In the genomic region with DNA sequence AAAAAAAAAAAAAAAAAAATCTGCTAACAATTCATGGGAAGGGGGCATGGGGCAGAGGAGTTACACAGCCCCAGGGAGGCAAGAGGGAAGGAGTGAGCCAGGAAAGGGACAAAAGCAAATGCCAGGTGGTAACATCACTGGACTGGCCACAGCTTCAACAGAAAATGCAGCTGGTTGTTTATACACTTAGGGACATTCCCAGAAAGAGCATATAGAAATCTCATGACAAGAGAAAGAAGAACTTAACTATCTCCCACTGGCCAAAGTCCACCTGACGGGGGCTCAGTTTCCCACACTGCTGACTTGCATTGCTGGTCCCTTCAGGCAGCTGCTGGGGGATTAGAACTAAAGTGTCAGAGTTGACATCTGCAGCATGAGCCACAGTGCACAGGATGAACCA, we compare ENCODE assay signal across 33 cellular contexts. TPM values are rescaled to one million over a fixed set of nuclear protein-coding genes. Genes with fewer than 3 reads are reported as not detected.
DNase-seq lines count a peak whose midpoint lies in the region; ATAC-seq, FAIRE-seq and TF ChIP-seq lines count a peak whose summit lies in the region.
"Had no signal": no experiment of that assay in that cellular context is flagged by ENCODE, and none has a peak within 500 bp of the region (broad histone marks: within the 10 kb centered on the region; RNA-seq: fewer than 3 reads in every experiment).

No MANE protein-coding gene starts in this region.

- H3K27me3 Mint-ChIP-seq in activated CD4-positive, alpha-beta T cell treated with anti-CD3 and anti-CD28 coated beads, Interleukin-2, amount 10 ng/mL, durations not matched to agents 24 days and 14 days: no peaks in the 10 kb centered on the region
- no peaks in the 10 kb centered on the region for H3K27me3 Mint-ChIP-seq in activated naive CD4-positive, alpha-beta T cell treated with anti-CD3 and anti-CD28 coated beads for 36 hours (ENCODE audit: low read depth)

- no peaks in the 10 kb centered on the region; the same call in 1 of the 3 replicates for H3K9me3 ChIP-seq in GM12878 (replicated peaks; ENCODE audit: control insufficient read depth, insufficient read depth, low read length)
- no peaks in the 10 kb centered on the region for H3K9me3 ChIP-seq in MG63
- H3K9me3 ChIP-seq in pancreas: no peaks in the 10 kb centered on the region
- H3K9me3 ChIP-seq: BE2C, SJCRH30 had no signal

- H3K36me3 Mint-ChIP-seq in activated CD4-positive, alpha-beta T cell treated with anti-CD3 and anti-CD28 coated beads, Interleukin-2, amount 10 ng/mL, durations not matched to agents 24 days and 14 days (ENCODE audit: low read depth): peaks cover 70% of the 10 kb centered on the region
- peaks cover 67% of the 10 kb centered on the region for H3K36me3 Mint-ChIP-seq in activated naive CD4-positive, alpha-beta T cell treated with anti-CD3 and anti-CD28 coated beads for 36 hours (ENCODE audit: low read depth)
- peaks cover 36 to 70% of the 10 kb centered on the region in 2 donors for H3K36me3 Mint-ChIP-seq in activated naive CD4-positive, alpha-beta T cell treated with anti-CD3 and anti-CD28 coated beads, Interleukin-2, amount 50 U/mL, for 72 hours
- H3K36me3 Mint-ChIP-seq: CD14-positive monocyte had no signal

- in situ Hi-C loops in GM12878 (cut with MboI): no loop called here

- no peak overlapping the region for H2AFZ ChIP-seq in GM12878 (ENCODE audit: control insufficient read depth, low read depth, low read length)
- H2AFZ ChIP-seq: GM23338, PC-9 had no signal

- H3K9me3 Mint-ChIP-seq in activated CD4-positive, alpha-beta T cell treated with anti-CD3 and anti-CD28 coated beads, Interleukin-2, amount 10 ng/mL, durations not matched to agents 24 days and 14 days: no peaks in the 10 kb centered on the region
- H3K9me3 Mint-ChIP-seq in activated naive CD4-positive, alpha-beta T cell treated with anti-CD3 and anti-CD28 coated beads for 36 hours: no peaks in the 10 kb centered on the region
- no peaks in the 10 kb centered on the region for H3K9me3 Mint-ChIP-seq in activated naive CD4-positive, alpha-beta T cell treated with anti-CD3 and anti-CD28 coated beads, Interleukin-2, amount 50 U/mL, for 72 hours
- H3K9me3 Mint-ChIP-seq: CD8-positive, alpha-beta memory T cell; GM23338 had no signal

- CTCF ChIA-PET in activated naive CD4-positive, alpha-beta T cell treated with anti-CD3 and anti-CD28 coated beads for 36 hours (lab: Charles Lee): interaction anchor here (0.6 to 1.4 kb wide), 2 partner anchors 10 to 240 kb away, joined by 3 to 6 read pairs; no protein-coding TSS in a partner anchor
- CTCF ChIA-PET in GM12878 (lab: Yijun Ruan, JAX): interaction anchor here (2.2 kb wide), 1 partner anchor 12 kb away, joined by 6 read pairs; no protein-coding TSS in a partner anchor

- H3K27ac Mint-ChIP-seq in activated CD4-positive, alpha-beta T cell treated with anti-CD3 and anti-CD28 coated beads, Interleukin-2, amount 10 ng/mL, durations not matched to agents 24 days and 14 days: peak overlapping the region; percentile 39
- H3K27ac Mint-ChIP-seq in activated naive CD4-positive, alpha-beta T cell treated with anti-CD3 and anti-CD28 coated beads for 36 hours: peak overlapping the region; percentile 69
- H3K27ac Mint-ChIP-seq in activated naive CD4-positive, alpha-beta T cell treated with anti-CD3 and anti-CD28 coated beads, Interleukin-2, amount 50 U/mL, for 72 hours: peak overlapping the region in 1 of 2 donors; percentile 39
- H3K27ac Mint-ChIP-seq: CD14-positive monocyte, GM23338, H9 had no signal

- POLR2A ChIA-PET in GM12878 (lab: Charles Lee): no interaction called here

- H3K4me1 ChIP-seq in GM12878 (ENCODE audit: control insufficient read depth, insufficient read depth, low read length): no peaks in the 10 kb centered on the region
- no peaks in the 10 kb centered on the region for H3K4me1 ChIP-seq in pancreas
- H3K4me1 ChIP-seq: BE2C, SJCRH30 had no signal

- 65% methylated on average over 1 of the region's 1 CpG for WGBS in GM12878 (ENCODE audit: insufficient coverage, insufficient replicate concordance, low lambda C conversion rate, missing lambda C conversion rate)
- WGBS in pancreas, 2 donors: 89 to 94% methylated on average over 1 of the region's 1 CpG

- no peaks in the 10 kb centered on the region for H4K20me1 ChIP-seq in GM12878 (ENCODE audit: control insufficient read depth, insufficient read depth)

- FAIRE-seq in GM12878 (lab: Jason Lieb, UNC) (no peak), pancreas (lab: Jason Lieb, UNC) (no peak)
- FAIRE-seq: HTR-8/SVneo, K562 had no signal

- TF ChIP-seq RAD21 in GM12878 (IDR thresholded peaks at IDR 0.05; ENCODE audit: insufficient read depth, low read depth, low read length): no peak

- ATAC-seq in activated naive CD4-positive, alpha-beta T cell treated with anti-CD3 and anti-CD28 coated beads, Interleukin-2, amount 50 U/mL, for 72 hours: no peak
- ATAC-seq in GM12878 (no peak), pancreas (no peak)
- ATAC-seq: GM23338, K562, Right ventricle myocardium inferior had no signal

- BruUV-seq in GM12878 (replicated peaks; lab: Mats Ljungman, UMichigan): no TSS peak

- H3K27me3 ChIP-seq in GM12878 (replicated peaks in 1 of 2; ENCODE audit: control insufficient read depth in 2 of 2, insufficient read depth in 2 of 2, low read length in 1 of 2) (peaks cover 0 to 2% of the 10 kb centered on the region in 2 experiments; a peak in 2 of 4 replicates), MG63 (no peaks in the 10 kb centered on the region), pancreas (no peaks in the 10 kb centered on the region)
- H3K27me3 ChIP-seq: BE2C, SJCRH30 had no signal

- TF ChIP-seq EP300 in GM12878 (IDR thresholded peaks at IDR 0.05; ENCODE audit: borderline replicate concordance in 1 of 2, control insufficient read depth in 1 of 2, low read depth in 2 of 2, low read length in 2 of 2): no peak

- SMC1A ChIA-PET in GM12878 (lab: Charles Lee; ENCODE audit: uncharacterized antibody, unreplicated experiment): interaction anchor here (1.1 to 3.1 kb wide), 2 partner anchors 14 to 17 kb away, joined by 3 to 10 read pairs; no protein-coding TSS in a partner anchor

- no peak overlapping the region for H3K4me2 ChIP-seq in GM12878 (ENCODE audit: control insufficient read depth, insufficient read depth)
- H3K4me2 ChIP-seq: GM23338, PC-9 had no signal

- H3K9ac ChIP-seq in GM12878 (ENCODE audit: control insufficient read depth, insufficient read depth, low read length): no peak overlapping the region

- no peak for TF ChIP-seq POLR2A in GM12878 (IDR thresholded peaks at IDR 0.05; ENCODE audit: low read depth, low read length)

- H3K4me1 Mint-ChIP-seq in activated CD4-positive, alpha-beta T cell treated with anti-CD3 and anti-CD28 coated beads, Interleukin-2, amount 10 ng/mL, durations not matched to agents 24 days and 14 days: peaks cover 47% of the 10 kb centered on the region
- peaks cover 36% of the 10 kb centered on the region for H3K4me1 Mint-ChIP-seq in activated naive CD4-positive, alpha-beta T cell treated with anti-CD3 and anti-CD28 coated beads for 36 hours (ENCODE audit: low read depth)
- H3K4me1 Mint-ChIP-seq: CD14-positive monocyte had no signal

- DNase-seq in activated CD4-positive, alpha-beta T cell treated with anti-CD3 and anti-CD28 coated beads, Interleukin-2, amount 10 ng/mL, durations not matched to agents 24 days and 14 days: no peak
- DNase-seq in activated CD4-positive, alpha-beta T cell treated with anti-CD3 and anti-CD28 coated beads, Interleukin-2, amount 50 U/mL, for 1 hour: no peak
- DNase-seq in activated naive CD4-positive, alpha-beta T cell treated with anti-CD3 and anti-CD28 coated beads for 36 hours: no peak
- no peak for DNase-seq in activated naive CD4-positive, alpha-beta T cell treated with anti-CD3 and anti-CD28 coated beads, Interleukin-2, amount 50 U/mL, for 72 hours (ENCODE audit: low spot score in 2 of 2)
- DNase-seq in GM12878 (ENCODE audit: low read depth, low spot score) (no peak), MG63 (no peak), SKM-1 (lab: John Stamatoyannopoulos, UW; ENCODE audit: unreplicated experiment) (no peak), pancreas (no peak)
- DNase-seq: 8988T; ACHN; BE2C; Calu3; DMS79 treated with DMSO at 0.1 percent for 48 hours; GF-D8; H9; Kasumi-1; NCI-H1105 treated with DMSO at 0.1 percent for 48 hours; NCI-H146; NCI-H1930; NCI-H2107; NCI-H446; NCI-H524 treated with DMSO at 0.1 percent for 48 hours; NCI-H82; NK-92 treated with Interleukin-12 subunit alpha and Interleukin-12 subunit beta, amount 100 ng/mL, for 24 hours; PC-9; SJCRH30 had no signal

- RAD21 ChIA-PET in GM12878 (lab: Charles Lee; ENCODE audit: unreplicated experiment): interaction anchor here (0.7 to 2.1 kb wide), 2 partner anchors 10 to 168 kb away, joined by 4 read pairs; no protein-coding TSS in a partner anchor

- H3K27ac ChIP-seq in GM12878 (ENCODE audit: control insufficient read depth, insufficient read depth) (no peak overlapping the region), pancreas (no peak overlapping the region)
- H3K27ac ChIP-seq: PC-9, SJCRH30 had no signal

- H3K4me3 Mint-ChIP-seq in activated CD4-positive, alpha-beta T cell treated with anti-CD3 and anti-CD28 coated beads, Interleukin-2, amount 10 ng/mL, durations not matched to agents 24 days and 14 days: no peak overlapping the region
- H3K4me3 Mint-ChIP-seq in activated naive CD4-positive, alpha-beta T cell treated with anti-CD3 and anti-CD28 coated beads for 36 hours: no peak overlapping the region
- H3K4me3 Mint-ChIP-seq: CD14-positive monocyte, GM23338, H9 had no signal

- no peak overlapping the region for H3K4me3 ChIP-seq in GM12878
- no peak overlapping the region for H3K4me3 ChIP-seq in MG63
- no peak overlapping the region for H3K4me3 ChIP-seq in pancreas
- H3K4me3 ChIP-seq: GM23338, K562, PC-9, SJCRH30 had no signal

- no peaks in the 10 kb centered on the region for H3K79me2 ChIP-seq in GM12878 (ENCODE audit: control insufficient read depth, insufficient read depth, low read length)

- intact Hi-C loops in activated CD4-positive, alpha-beta T cell treated with anti-CD3 and anti-CD28 coated beads, Interleukin-2, amount 10 ng/mL, durations not matched to agents 24 days and 14 days (cut with micrococcal nuclease): no loop called here
- intact Hi-C loops in activated naive CD4-positive, alpha-beta T cell treated with anti-CD3 and anti-CD28 coated beads for 36 hours (cut with micrococcal nuclease): no loop called here
- intact Hi-C loops in GM12878 (cut with micrococcal nuclease; ENCODE audit: unreplicated experiment) (no loop called here), pancreas (cut with DNase I) (no loop called here)

- TF ChIP-seq CTCF in GM12878 (IDR thresholded peaks at IDR 0.05 in 2 of 3, conservative IDR thresholded peaks at IDR 0.05 in 1 of 3; ENCODE audit: control insufficient read depth in 2 of 3, extremely low read depth in 1 of 3, insufficient read depth in 1 of 3, low read depth in 3 of 3, low read length in 3 of 3) (no peak), pancreas (IDR thresholded peaks at IDR 0.05) (no peak)

- H3K36me3 ChIP-seq in GM12878 (ENCODE audit: control insufficient read depth in 2 of 2, insufficient read depth in 2 of 2, low read length in 1 of 2): no peaks in the 10 kb centered on the region
- no peaks in the 10 kb centered on the region for H3K36me3 ChIP-seq in MG63
- H3K36me3 ChIP-seq in pancreas: no peaks in the 10 kb centered on the region
- H3K36me3 ChIP-seq: BE2C, SJCRH30 had no signal

RNA-seq across cellular contexts. Expression of a gene that starts 14.8 kb away (rescaled TPM):
- total RNA-seq in activated CD4-positive, alpha-beta T cell treated with anti-CD3 and anti-CD28 coated beads, Interleukin-2, amount 10 ng/mL, durations not matched to agents 24 days and 14 days: 138 and 146 TPM in 2 replicates
- 10 to 100 TPM; 76.5 to 82.9 TPM for total RNA-seq in activated naive CD4-positive, alpha-beta T cell treated with anti-CD3 and anti-CD28 coated beads for 36 hours
- total RNA-seq in activated naive CD4-positive, alpha-beta T cell treated with anti-CD3 and anti-CD28 coated beads, Interleukin-2, amount 50 U/mL, for 72 hours: 100 to 1,000 TPM in 1 of 2 donors, 10 to 100 TPM in 1; 29.5 to 123 TPM
- 1.1 and 1.7 TPM in 2 replicates for total RNA-seq in GM12878 (2013; cell fraction: nucleolus; rRNA removed)
- total RNA-seq in GM12878 (2014; rRNA removed) (0.85 and 1.1 TPM in 2 replicates), GM12878 (2014; rRNA removed; fragmentation: Illumina TruSeq; extraction: Trizol) (0.60 and 1.1 TPM in 2 replicates), GM12878 (2021) (0.54 and 0.61 TPM in 2 replicates), pancreas (1 to 10 TPM; 2.1 to 5.0 (median 3.5) TPM)
- polyA plus RNA-seq in GM12878 (2011; ENCODE audit: low read depth): 4.2 TPM
- polyA plus RNA-seq in GM12878 (2011; rRNA removed) (0.15 and 0.27 TPM in 2 replicates), GM12878 (2014; fragmentation: Illumina TruSeq; extraction: Trizol) (0.73 and 1.1 TPM in 2 replicates), GM12878 (2014; fragmentation: Nextera tagmentation; extraction: Ambion mirVana) (under 1 TPM in 1 of 2 experiments, not detected in 1; 0.24 TPM), GM12878 (2014; rRNA removed) (0.24 and 0.96 TPM in 2 replicates), GM12878 (2016; fragmentation: Nextera tagmentation; extraction: Ambion mirVana) (under 1 TPM; 0.52 to 0.69 TPM), pancreas (under 1 TPM; 0.65 to 0.92 TPM)
- 0.12 and 0.25 TPM in 2 replicates for polyA plus RNA-seq in GM12878 (2011; cell fraction: cytosol; rRNA removed)
- polyA plus RNA-seq in GM12878 (2011; cell fraction: nucleus; rRNA removed): 0.64 and 0.92 TPM in 2 replicates
- polyA plus RNA-seq in GM12878 (2012): 5.9 and 11.1 TPM in 2 replicates
- polyA minus RNA-seq in GM12878 (2011; rRNA and poly(A)+ RNA removed): 0.41 and 0.73 TPM in 2 replicates
- polyA minus RNA-seq in GM12878 (2011; cell fraction: cytosol; rRNA and poly(A)+ RNA removed): not detected in 2 replicates
- polyA minus RNA-seq in GM12878 (2011; cell fraction: nucleus; rRNA and poly(A)+ RNA removed): 0.36 and 0.86 TPM in 2 replicates
- total RNA-seq in MG63 (2014; rRNA removed; shearing (Covaris generic); ENCODE audit: low replicate concordance): not detected in 2 replicates
- total RNA-seq: Calu3, PC-9, RPMI7951, SJCRH30 had no signal
- polyA plus RNA-seq: CD14-positive monocyte had no signal

Comparison
In these comparisons a context has a peak if more than half of its experiments do, and no peak if none do; other contexts are left out.
1. RNA of a gene that starts 14.8 kb away (total RNA-seq): 138 to 146 TPM in activated CD4-positive, alpha-beta T cell treated with anti-CD3 and anti-CD28 coated beads, Interleukin-2, amount 10 ng/mL, durations not matched to agents 24 days and 14 days, 29.5 to 123 TPM in activated naive CD4-positive, alpha-beta T cell treated with anti-CD3 and anti-CD28 coated beads, Interleukin-2, amount 50 U/mL, for 72 hours and 76.5 to 82.9 TPM in activated naive CD4-positive, alpha-beta T cell treated with anti-CD3 and anti-CD28 coated beads for 36 hours; 2.1 to 5.0 TPM in pancreas, 0.54 to 1.7 TPM in GM12878 and not detected in MG63; every median in the first group is over 4 times any median in the second.